Comparison of ENCODE assay signal across 14 cellular contexts in the genomic region with DNA sequence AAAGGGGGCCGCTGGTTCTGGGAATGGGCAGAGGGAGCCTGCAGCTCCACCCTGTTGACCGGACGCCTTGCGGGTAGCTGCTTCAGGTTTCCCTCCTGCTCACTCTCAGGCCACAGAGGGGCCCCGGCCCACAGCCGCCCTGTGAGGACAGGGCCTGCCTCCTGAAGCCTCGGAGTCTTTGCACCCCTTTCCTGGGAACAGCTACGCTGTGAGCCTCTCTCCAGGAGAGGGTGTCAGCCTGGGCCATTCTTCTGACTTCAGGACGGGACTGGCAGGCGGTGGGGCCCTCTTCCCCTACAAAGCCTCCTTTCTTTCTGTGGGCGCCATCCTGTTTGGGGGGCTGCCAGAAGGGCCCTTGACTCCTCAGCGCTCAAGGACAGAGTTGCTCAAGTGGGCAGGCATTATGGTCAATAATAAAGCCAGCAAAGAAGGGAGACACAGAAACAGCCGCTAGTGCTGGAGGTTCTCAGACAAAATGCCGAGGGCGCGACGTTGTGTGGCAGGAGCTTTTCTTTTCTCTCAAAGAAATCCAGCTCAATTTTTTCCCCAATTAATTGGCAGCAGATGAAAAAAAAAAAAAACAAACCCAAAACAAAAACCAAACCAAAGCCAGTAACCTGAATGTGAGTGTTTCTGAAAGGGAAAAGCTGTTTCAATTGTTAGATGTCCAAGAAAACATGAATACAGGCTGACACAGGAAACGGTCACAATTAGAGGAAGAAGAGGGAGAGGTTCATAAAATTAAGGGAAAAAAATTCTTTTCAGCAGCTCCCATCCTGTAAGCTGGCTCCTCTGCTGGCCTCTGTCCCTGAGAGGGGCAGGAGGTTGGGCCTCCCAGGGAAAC. TPM values are rescaled to one million over a fixed set of nuclear protein-coding genes. Genes with fewer than 3 reads are reported as not detected.
DNase-seq lines count a peak whose midpoint lies in the region; ATAC-seq and TF ChIP-seq lines count a peak whose summit lies in the region.
"Had no signal": no experiment of that assay in that cellular context is flagged by ENCODE, and none has a peak within 500 bp of the region (broad histone marks: within the 10 kb centered on the region; RNA-seq: fewer than 3 reads in every experiment).

No MANE protein-coding gene starts in this region.

- H3K36me3 Mint-ChIP-seq in osteocyte (ENCODE audit: unreplicated experiment), result peaks cover 9% of the 10 kb centered on the region

- no peak overlapping the region for H3K4me3 ChIP-seq in breast epithelium
- no peak overlapping the region for H3K4me3 ChIP-seq in mammary epithelial cell (replicated peaks in 1 of 3; ENCODE audit: insufficient read depth in 1 of 3, low read depth in 2 of 3, low read length in 3 of 3)
- H3K4me3 ChIP-seq in right atrium auricular region, result no peak overlapping the region
- H3K4me3 ChIP-seq in ovary, result no peak overlapping the region
- no peak overlapping the region for H3K4me3 ChIP-seq in upper lobe of right lung
- H3K4me3 ChIP-seq in brain microvascular endothelial cell (ENCODE audit: low read depth, low read length), result no peak overlapping the region
- H3K4me3 ChIP-seq: A549, K562 had no signal

- H2AFZ ChIP-seq in mammary epithelial cell (ENCODE audit: low read depth, low read length), result no peak overlapping the region

- peak overlapping the region; percentile 42 to 74 for H3K27ac ChIP-seq in breast epithelium
- H3K27ac ChIP-seq in mammary epithelial cell (ENCODE audit: insufficient read depth, low read depth, low read length), result no peak overlapping the region
- peak overlapping the region; percentile 47 to 59 for H3K27ac ChIP-seq in right atrium auricular region
- H3K27ac ChIP-seq in ovary, result peak overlapping the region; percentile 13 to 26
- peak overlapping the region; percentile 72 for H3K27ac ChIP-seq in upper lobe of right lung
- no peak overlapping the region for H3K27ac ChIP-seq in brain microvascular endothelial cell

- no peaks in the 10 kb centered on the region for H3K4me1 ChIP-seq in breast epithelium
- H3K4me1 ChIP-seq in mammary epithelial cell (ENCODE audit: insufficient read depth, low read length), result peaks cover 22% of the 10 kb centered on the region
- peaks cover 0 to 45% of the 10 kb centered on the region in 2 donors for H3K4me1 ChIP-seq in right atrium auricular region
- peaks cover 4% of the 10 kb centered on the region for H3K4me1 ChIP-seq in ovary (ENCODE audit: insufficient read depth)
- H3K4me1 ChIP-seq in upper lobe of right lung, result peaks cover 18% of the 10 kb centered on the region

- no peak for TF ChIP-seq EP300 in ovary (IDR thresholded peaks at IDR 0.05)

- 75% methylated on average over 12 of the region's 18 CpGs for WGBS in mammary epithelial cell (ENCODE audit: low coverage, missing lambda C conversion rate)
- WGBS in ovary, 3 donors, result 44 to 63% (median 52%) methylated on average over 14 to 18 of the region's 18 CpGs

- no peaks in the 10 kb centered on the region for H3K9me3 Mint-ChIP-seq in osteocyte (ENCODE audit: unreplicated experiment)
- H3K9me3 Mint-ChIP-seq: activated B cell treated with CpG ODN at 0.5 μM for 24 hours had no signal

- no peaks in the 10 kb centered on the region for H4K20me1 ChIP-seq in mammary epithelial cell (ENCODE audit: insufficient read depth, low read length)

- H3K4me2 ChIP-seq in mammary epithelial cell (ENCODE audit: insufficient read depth, low read depth, low read length), result no peak overlapping the region
- H3K4me2 ChIP-seq: A549 had no signal

- no peak for TF ChIP-seq CTCF in breast epithelium (IDR thresholded peaks at IDR 0.05)
- no peak for TF ChIP-seq CTCF in mammary epithelial cell (conservative IDR thresholded peaks at IDR 0.05 in 1 of 2, IDR thresholded peaks at IDR 0.05 in 1 of 2; ENCODE audit: extremely low read depth in 1 of 2, insufficient read depth in 1 of 2, low read depth in 1 of 2, low read length in 2 of 2)
- no peak for TF ChIP-seq CTCF in right atrium auricular region (IDR thresholded peaks at IDR 0.05)
- TF ChIP-seq CTCF in ovary (IDR thresholded peaks at IDR 0.05), result no peak
- no peak for TF ChIP-seq CTCF in upper lobe of right lung (IDR thresholded peaks at IDR 0.05)
- no peak for TF ChIP-seq CTCF in brain microvascular endothelial cell (IDR thresholded peaks at IDR 0.05; ENCODE audit: low read depth, low read length, missing control alignments)
- TF ChIP-seq CTCF in osteocyte (IDR thresholded peaks at IDR 0.05), result no peak

- H3K27me3 ChIP-seq in breast epithelium (no peaks in the 10 kb centered on the region), mammary epithelial cell (ENCODE audit: insufficient read depth, low read length) (no peaks in the 10 kb centered on the region), right atrium auricular region (no peaks in the 10 kb centered on the region), ovary (no peaks in the 10 kb centered on the region), upper lobe of right lung (no peaks in the 10 kb centered on the region), brain microvascular endothelial cell (replicated peaks) (no peaks in the 10 kb centered on the region)

- intact Hi-C loops in breast epithelium (cut with DNase I; ENCODE audit: low total_unique reads) (loop anchor here (2.0 to 10.0 kb wide), 2 partner anchors 168 to 480 kb away; no protein-coding TSS in a partner anchor), mammary epithelial cell (cut with micrococcal nuclease) (no loop called here), ovary (cut with DNase I) (loop anchor here in 3 of 4 donors (2.0 to 10.0 kb wide), 7 partner anchors 171 to 518 kb away; a partner anchor contains a TSS), upper lobe of right lung (cut with DNase I) (loop anchor here (10.0 kb wide), 1 partner anchor 448 kb away; no protein-coding TSS in a partner anchor)

- H3K27me3 Mint-ChIP-seq in osteocyte (ENCODE audit: unreplicated experiment), result no peaks in the 10 kb centered on the region
- H3K27me3 Mint-ChIP-seq: activated B cell treated with CpG ODN at 0.5 μM for 24 hours had no signal

- no peak for DNase-seq in breast epithelium (ENCODE audit: low spot score in 2 of 2)
- DNase-seq in mammary epithelial cell, result no peak
- no peak for DNase-seq in right atrium auricular region (ENCODE audit: low spot score)
- DNase-seq in ovary, result peak in 4 of 5 donors; percentile 34 to 61 (median 50)
- DNase-seq in upper lobe of right lung, result no peak
- no peak for DNase-seq in NCI-H1694 (lab: John Stamatoyannopoulos, UW)
- DNase-seq in brain microvascular endothelial cell, result no peak
- DNase-seq in osteocyte (ENCODE audit: extremely low spot score, unreplicated experiment), result no peak
- DNase-seq: activated B cell treated with CpG ODN at 0.5 μM for 24 hours; activated CD8-positive, alpha-beta memory T cell treated with anti-CD3 and anti-CD28 coated beads, Interleukin-2, amount 50 U/mL, for 4 hours; Calu3; NCI-H187 had no signal

- H3K27ac Mint-ChIP-seq in osteocyte (ENCODE audit: unreplicated experiment), result no peak overlapping the region
- H3K27ac Mint-ChIP-seq: activated B cell treated with CpG ODN at 0.5 μM for 24 hours had no signal

- in situ Hi-C loops in mammary epithelial cell (cut with MboI; ENCODE audit: low sequenced_read_pairs in 2 of 2), result loop anchor here (10.0 to 25.0 kb wide), 2 partner anchors 246 to 458 kb away; no protein-coding TSS in a partner anchor
- in situ Hi-C loops in brain microvascular endothelial cell (cut with HindIII; ENCODE audit: low pct_ligation_motif_present, low sequenced_read_pairs), result no loop called here

- no peak for ATAC-seq in upper lobe of right lung
- ATAC-seq: A549, K562 had no signal

- no peak overlapping the region for H3K9ac ChIP-seq in mammary epithelial cell (ENCODE audit: insufficient read depth, low read length)

- H3K9me3 ChIP-seq in breast epithelium (no peaks in the 10 kb centered on the region), mammary epithelial cell (replicated peaks; ENCODE audit: insufficient read depth, low read length) (no peaks in the 10 kb centered on the region), right atrium auricular region (no peaks in the 10 kb centered on the region), ovary (no peaks in the 10 kb centered on the region), upper lobe of right lung (no peaks in the 10 kb centered on the region)
- H3K9me3 ChIP-seq: A549 had no signal

- H3K4me3 Mint-ChIP-seq in osteocyte (ENCODE audit: unreplicated experiment), result no peak overlapping the region
- H3K4me3 Mint-ChIP-seq: activated B cell treated with CpG ODN at 0.5 μM for 24 hours had no signal

- H3K36me3 ChIP-seq in breast epithelium (no peaks in the 10 kb centered on the region), mammary epithelial cell (ENCODE audit: insufficient read depth, low read length) (peaks cover 6% of the 10 kb centered on the region), right atrium auricular region (peaks cover 26% of the 10 kb centered on the region), ovary (no peaks in the 10 kb centered on the region), upper lobe of right lung (no peaks in the 10 kb centered on the region), brain microvascular endothelial cell (replicated peaks) (peaks cover 35% of the 10 kb centered on the region)

- dilution Hi-C loops in mammary epithelial cell (cut with HindIII; ENCODE audit: low sequenced_read_pairs), result no loop called here

- H3K4me1 Mint-ChIP-seq in osteocyte (ENCODE audit: unreplicated experiment), result peaks cover 7% of the 10 kb centered on the region

- peaks cover 10% of the 10 kb centered on the region for H3K79me2 ChIP-seq in mammary epithelial cell (ENCODE audit: insufficient read depth, low read length)

- CTCF ChIA-PET in mammary epithelial cell (lab: Charles Lee; ENCODE audit: low non-redundant PET), result no interaction called here

- TF ChIP-seq POLR2A in breast epithelium (IDR thresholded peaks at IDR 0.05), result no peak
- no peak for TF ChIP-seq POLR2A in ovary (IDR thresholded peaks at IDR 0.05)

- BruUV-seq in mammary epithelial cell (replicated peaks; lab: Mats Ljungman, UMichigan), result no TSS peak

RNA-seq across cellular contexts. Expression of a gene that starts 12.8 kb away (rescaled TPM):
- total RNA-seq in breast epithelium (10 to 100 TPM; 22.5 to 43.7 (median 30.8) TPM), mammary epithelial cell (10 to 100 TPM; 30.0 to 78.0 TPM), right atrium auricular region (10 to 100 TPM; 23.5 to 27.1 TPM), ovary (10 to 100 TPM; 11.7 to 24.1 (median 21.3) TPM), upper lobe of right lung (24.5 TPM), osteocyte (37.5 and 43.2 TPM in 2 replicates)
- polyA plus RNA-seq in mammary epithelial cell (25.0 TPM), ovary (10 to 100 TPM in 1 of 2 donors, 1 to 10 TPM in 1; 5.1 to 11.7 TPM)
- 25.6 TPM for polyA minus RNA-seq in mammary epithelial cell

Comparison
In these comparisons a context has a peak if more than half of its experiments do, and no peak if none do; other contexts are left out.
1. H3K27ac ChIP-seq: peak in breast epithelium (2 of 2), right atrium auricular region (2 of 2), ovary (2 of 2) and upper lobe of right lung (single experiment); none in mammary epithelial cell (single experiment) and brain microvascular endothelial cell (single experiment).
2. DNase-seq: peak in ovary (4 of 5); none in breast epithelium (0 of 2), mammary epithelial cell (single experiment), right atrium auricular region (single experiment), upper lobe of right lung (single experiment), NCI-H1694 (single experiment), brain microvascular endothelial cell (single experiment) and osteocyte (single experiment).